ENCODE assay signal across 1 cellular context in genomic region chr3:99789322-99789721, GRCh38.
TF ChIP-seq lines count a peak whose summit lies in the region.

No MANE protein-coding gene starts in this region.

TF ChIP-seq in endothelial cell of umbilical vein, 7 proteins besides CTCF, POLR2A, EP300 and RAD21:
- TF ChIP-seq EZH2 (IDR thresholded peaks at IDR 0.05; ENCODE audit: borderline replicate concordance, low read depth, low read length, severe bottlenecking) (no peak), POLR2AphosphoS5 (IDR thresholded peaks at IDR 0.05; ENCODE audit: insufficient read depth, low read depth, low read length) (no peak)
